Comparison of ENCODE assay signal across 11 cellular contexts in genomic region chr1:172146149-172146850, GRCh38.
DNase-seq lines count a peak whose midpoint lies in the region; ATAC-seq and TF ChIP-seq lines count a peak whose summit lies in the region.
"Had no signal": no experiment of that assay in that cellular context is flagged by ENCODE, and none has a peak within 500 bp of the region (broad histone marks: within the 10 kb centered on the region; RNA-seq: fewer than 3 reads in every experiment).

No MANE protein-coding gene starts in this region.

- no peaks in the 10 kb centered on the region for H3F3A ChIP-seq in Loucy (ENCODE audit: low read depth)

- H3K36me3 ChIP-seq in Loucy (ENCODE audit: insufficient read depth, low read length) (no peaks in the 10 kb centered on the region), suprapubic skin (no peaks in the 10 kb centered on the region)

- BruUV-seq in MCF 10A (replicated peaks; lab: Mats Ljungman, UMichigan): no TSS peak

- DNase-seq in MCF 10A (ENCODE audit: unreplicated experiment): peak; percentile 16
- no peak for DNase-seq in memory B cell (ENCODE audit: low spot score in 2 of 2)
- DNase-seq in suprapubic skin (ENCODE audit: low spot score in 2 of 2): no peak
- no peak for DNase-seq in activated CD4-positive, CD25-positive, alpha-beta regulatory T cell treated with anti-CD3 and anti-CD28 coated beads, Interleukin-2, amount 50 U/mL, for 72 hours
- DNase-seq in NCI-H1694 (lab: John Stamatoyannopoulos, UW): no peak
- DNase-seq: activated CD8-positive, alpha-beta T cell treated with anti-CD3 and anti-CD28 coated beads for 36 hours; activated naive CD4-positive, alpha-beta T cell treated with anti-CD3 and anti-CD28 coated beads, Interleukin-2, amount 10 ng/mL, durations not matched to agents 7 days and 5 days; NCI-H82; T-helper 1 cell had no signal

- H3K4me3 ChIP-seq in Loucy (ENCODE audit: low read length, poor library complexity, severe bottlenecking) (peak overlapping the region; percentile 70), suprapubic skin (no peak overlapping the region)

- peak overlapping the region; percentile 77 for H3K9ac ChIP-seq in Loucy (ENCODE audit: low read depth, low read length, poor library complexity, severe bottlenecking)

- H3K36me3 Mint-ChIP-seq in MCF 10A (ENCODE audit: insufficient read depth, unreplicated experiment): no peaks in the 10 kb centered on the region
- no peaks in the 10 kb centered on the region for H3K36me3 Mint-ChIP-seq in memory B cell
- H3K36me3 Mint-ChIP-seq: activated naive CD4-positive, alpha-beta T cell treated with anti-CD3 and anti-CD28 coated beads, Interleukin-2, amount 10 ng/mL, durations not matched to agents 7 days and 5 days had no signal

- H3K27me3 Mint-ChIP-seq in MCF 10A (ENCODE audit: insufficient read depth, unreplicated experiment): no peaks in the 10 kb centered on the region
- H3K27me3 Mint-ChIP-seq in memory B cell: no peaks in the 10 kb centered on the region
- H3K27me3 Mint-ChIP-seq: activated naive CD4-positive, alpha-beta T cell treated with anti-CD3 and anti-CD28 coated beads, Interleukin-2, amount 10 ng/mL, durations not matched to agents 7 days and 5 days had no signal

- H4K20me1 ChIP-seq in Loucy (ENCODE audit: insufficient read depth, low read length, poor library complexity, severe bottlenecking): no peaks in the 10 kb centered on the region

- H3K4me1 Mint-ChIP-seq in MCF 10A (ENCODE audit: insufficient read depth, unreplicated experiment): peaks cover 13% of the 10 kb centered on the region
- H3K4me1 Mint-ChIP-seq in memory B cell: peaks cover 2% of the 10 kb centered on the region
- H3K4me1 Mint-ChIP-seq: activated naive CD4-positive, alpha-beta T cell treated with anti-CD3 and anti-CD28 coated beads, Interleukin-2, amount 10 ng/mL, durations not matched to agents 7 days and 5 days had no signal

- CTCF ChIA-PET in MCF 10A (lab: Yijun Ruan, JAX): interaction anchor here (0.7 to 1.2 kb wide), 3 partner anchors 140 to 325 kb away, joined by 3 to 6 read pairs (median 3); no protein-coding TSS in a partner anchor

- 97% methylated on average over 1 of the region's 1 CpG for WGBS in suprapubic skin

- H3K4me1 ChIP-seq in Loucy (ENCODE audit: insufficient read depth, low read length, poor library complexity, severe bottlenecking) (peaks cover 37% of the 10 kb centered on the region), suprapubic skin (peaks cover 12% of the 10 kb centered on the region)

- intact Hi-C loops in MCF 10A (cut with micrococcal nuclease): no loop called here

- H3K27me3 ChIP-seq in Loucy (ENCODE audit: insufficient read depth, low read length, poor library complexity, severe bottlenecking) (no peaks in the 10 kb centered on the region), suprapubic skin (no peaks in the 10 kb centered on the region)

- ATAC-seq in memory B cell (ENCODE audit: low read depth) (no peak), HG03159 (IDR thresholded peaks at IDR 0.05; ENCODE audit: unreplicated experiment) (no peak)
- ATAC-seq: activated CD8-positive, alpha-beta T cell treated with anti-CD3 and anti-CD28 coated beads for 36 hours had no signal

- H3K9me3 ChIP-seq in Loucy (ENCODE audit: insufficient read depth, low read depth, low read length) (no peaks in the 10 kb centered on the region), suprapubic skin (no peaks in the 10 kb centered on the region)

- no peak for TF ChIP-seq EP300 in suprapubic skin (IDR thresholded peaks at IDR 0.05)

- H2AFZ ChIP-seq in Loucy (ENCODE audit: low read length): peak overlapping the region; percentile 11; the same call in 1 of the 2 replicates

- POLR2A ChIA-PET in MCF 10A (lab: Yijun Ruan, JAX): interaction anchor here (0.6 to 1.1 kb wide), 2 partner anchors 162 to 207 kb away, joined by 3 to 4 read pairs; no protein-coding TSS in a partner anchor

- H3K9me3 Mint-ChIP-seq in MCF 10A (ENCODE audit: unreplicated experiment) (no peaks in the 10 kb centered on the region), memory B cell (no peaks in the 10 kb centered on the region)
- H3K9me3 Mint-ChIP-seq: activated CD8-positive, alpha-beta T cell treated with anti-CD3 and anti-CD28 coated beads for 36 hours; activated naive CD4-positive, alpha-beta T cell treated with anti-CD3 and anti-CD28 coated beads, Interleukin-2, amount 10 ng/mL, durations not matched to agents 7 days and 5 days had no signal

- H3K4me2 ChIP-seq in Loucy (ENCODE audit: low read depth, low read length, poor library complexity, severe bottlenecking): peak overlapping the region; percentile 64

- TF ChIP-seq CTCF in Loucy (conservative IDR thresholded peaks at IDR 0.05; ENCODE audit: low read length) (no peak), MCF 10A (IDR thresholded peaks at IDR 0.05; ENCODE audit: unreplicated experiment) (no peak), suprapubic skin (IDR thresholded peaks at IDR 0.05) (no peak)

- H3K4me3 Mint-ChIP-seq in MCF 10A (ENCODE audit: unreplicated experiment) (no peak overlapping the region), memory B cell (no peak overlapping the region)
- H3K4me3 Mint-ChIP-seq: activated CD8-positive, alpha-beta T cell treated with anti-CD3 and anti-CD28 coated beads for 36 hours; activated naive CD4-positive, alpha-beta T cell treated with anti-CD3 and anti-CD28 coated beads, Interleukin-2, amount 10 ng/mL, durations not matched to agents 7 days and 5 days had no signal

- H3K9me2 ChIP-seq in Loucy (replicated peaks; ENCODE audit: low read depth, low read length): no peaks in the 10 kb centered on the region

- H3K27ac ChIP-seq in suprapubic skin: peak overlapping the region; percentile 83

- no peaks in the 10 kb centered on the region for H3K79me2 ChIP-seq in Loucy (ENCODE audit: insufficient read depth, low read length)

- TF ChIP-seq POLR2A in suprapubic skin (IDR thresholded peaks at IDR 0.05): no peak

- H3K27ac Mint-ChIP-seq in MCF 10A (ENCODE audit: low read depth, unreplicated experiment): no peak overlapping the region
- H3K27ac Mint-ChIP-seq in memory B cell: peak overlapping the region; percentile 64
- H3K27ac Mint-ChIP-seq: activated naive CD4-positive, alpha-beta T cell treated with anti-CD3 and anti-CD28 coated beads, Interleukin-2, amount 10 ng/mL, durations not matched to agents 7 days and 5 days had no signal
